ENCODE assay signal across 1 cellular context in genomic region chr15:64568765-64569164, GRCh38.
TF ChIP-seq lines count a peak whose summit lies in the region.

No MANE protein-coding gene starts in this region.

TF ChIP-seq in GM23338, 12 proteins besides CTCF, POLR2A, EP300 and RAD21 (continued from another document):
- TF ChIP-seq ZNF462 (CRISPR knock-in tag; IDR thresholded peaks at IDR 0.05): no peak
- no peak for TF ChIP-seq STAT1 (IDR thresholded peaks at IDR 0.05; ENCODE audit: unreplicated experiment)
- no peak for TF ChIP-seq ZNF331 (CRISPR knock-in tag; IDR thresholded peaks at IDR 0.05; ENCODE audit: low read depth)
- no peak for TF ChIP-seq EZH2phosphoT487 (IDR thresholded peaks at IDR 0.05; ENCODE audit: unreplicated experiment)
- TF ChIP-seq NANOG (IDR thresholded peaks at IDR 0.05; ENCODE audit: borderline replicate concordance): no peak
- no peak for TF ChIP-seq EZH2 (IDR thresholded peaks at IDR 0.05; ENCODE audit: low read depth, unreplicated experiment)
- TF ChIP-seq ETS1 (IDR thresholded peaks at IDR 0.05): no peak
- no peak for TF ChIP-seq REST (IDR thresholded peaks at IDR 0.05; ENCODE audit: unreplicated experiment)
- no peak for TF ChIP-seq CREB1 (CRISPR knock-in tag; IDR thresholded peaks at IDR 0.05; ENCODE audit: low read depth)
TF ChIP-seq in GM23338: peak in this region for 0.
